8 cellular contexts compared by ENCODE assay signal in the genomic region with DNA sequence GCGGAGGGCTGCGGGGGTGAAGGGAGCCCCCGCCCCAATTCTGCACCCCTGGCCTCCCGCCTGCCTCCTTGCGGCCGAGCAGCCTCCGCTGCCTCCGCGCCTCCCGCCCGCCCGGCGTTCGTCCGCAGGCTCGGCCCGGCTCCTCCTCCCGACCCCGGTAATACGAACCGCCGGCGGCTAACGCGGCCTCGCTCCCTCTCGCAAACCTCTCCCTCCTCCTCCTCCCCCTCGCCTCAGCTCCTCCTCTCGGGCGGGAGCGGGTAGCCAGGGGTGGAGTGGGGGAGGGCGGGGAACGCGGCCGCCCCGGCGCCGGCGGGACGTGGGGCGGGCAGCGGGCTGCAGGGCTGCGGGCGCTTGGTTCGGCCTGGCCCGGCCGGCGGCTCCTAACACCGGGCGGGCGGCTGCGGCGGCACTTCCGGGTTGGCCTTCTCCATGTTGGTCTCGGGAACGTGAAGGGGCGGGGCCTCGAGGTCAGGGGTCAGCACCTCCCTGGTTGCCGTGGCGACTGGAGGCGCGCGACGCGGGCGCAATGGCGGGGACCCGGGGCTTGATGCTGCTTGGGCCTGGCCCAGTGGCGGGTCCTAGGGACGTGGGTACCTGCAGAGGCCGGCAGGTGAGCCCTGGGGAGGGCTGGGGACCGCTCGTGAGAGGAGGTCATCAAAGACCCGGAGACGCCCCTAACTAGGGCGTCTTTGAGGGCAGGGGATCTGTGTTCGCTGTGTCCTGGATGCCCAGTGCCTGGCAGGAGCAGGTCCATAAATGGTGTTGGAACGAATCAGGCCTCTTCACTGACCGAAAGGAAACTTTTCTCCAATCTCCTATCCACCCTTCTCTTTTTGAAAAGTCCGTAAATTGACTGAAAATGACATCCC. TPM values are rescaled to one million over a fixed set of nuclear protein-coding genes. Genes with fewer than 3 reads are reported as not detected.
A peak's percentile ranks its signal among the peaks of the same experiment; 100 is the strongest.
DNase-seq lines count a peak whose midpoint lies in the region; ATAC-seq, FAIRE-seq and TF ChIP-seq lines count a peak whose summit lies in the region.

A gene with protein sequence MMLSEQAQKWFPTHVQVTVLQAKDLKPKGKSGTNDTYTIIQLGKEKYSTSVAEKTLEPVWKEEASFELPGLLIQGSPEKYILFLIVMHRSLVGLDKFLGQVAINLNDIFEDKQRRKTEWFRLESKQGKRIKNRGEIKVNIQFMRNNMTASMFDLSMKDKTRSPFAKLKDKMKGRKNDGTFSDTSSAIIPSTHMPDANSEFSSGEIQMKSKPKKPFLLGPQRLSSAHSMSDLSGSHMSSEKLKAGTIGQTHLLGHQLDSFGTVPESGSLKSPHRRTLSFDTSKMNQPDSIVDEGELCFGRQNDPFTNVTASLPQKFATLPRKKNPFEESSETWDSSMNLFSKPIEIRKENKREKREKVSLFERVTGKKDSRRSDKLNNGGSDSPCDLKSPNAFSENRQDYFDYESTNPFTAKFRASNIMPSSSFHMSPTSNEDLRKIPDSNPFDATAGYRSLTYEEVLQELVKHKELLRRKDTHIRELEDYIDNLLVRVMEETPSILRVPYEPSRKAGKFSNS (minus strand): TSS at position 451 of the 872 bp plus-strand sequence. CDS start 778 bp downstream, outside the sequence.

- peaks cover 2% of the 10 kb centered on the region for H3K36me3 Mint-ChIP-seq in T-helper 1 cell treated with Interleukin-12 subunit alpha and Interleukin-12 subunit beta and Interleukin-4 antibody, amounts not matched to agents 30 μg/mL and 1 μg/mL, for 36 hours (ENCODE audit: low read depth)

- H3K27ac ChIP-seq in right atrium auricular region: peak within 1 kb of the TSS; percentile 92 to 96

- peak; percentile 30 for TF ChIP-seq CTCF in GM13977 (IDR thresholded peaks at IDR 0.05; ENCODE audit: extremely low read depth, insufficient read depth, missing control alignments)
- peak in 1 of 2 donors; percentile 23 for TF ChIP-seq CTCF in right atrium auricular region (IDR thresholded peaks at IDR 0.05)

- H3K4me3 Mint-ChIP-seq in T-helper 1 cell treated with Interleukin-12 subunit alpha and Interleukin-12 subunit beta and Interleukin-4 antibody, amounts not matched to agents 30 μg/mL and 1 μg/mL, for 36 hours: peak within 1 kb of the TSS; percentile 85

- peak; percentile 95 for ATAC-seq in HG02798 (IDR thresholded peaks at IDR 0.05; ENCODE audit: poor library complexity, unreplicated experiment)

- peak within 1 kb of the TSS; percentile 84 to 94 for H3K4me3 ChIP-seq in right atrium auricular region

- H3K9me3 Mint-ChIP-seq in T-helper 1 cell treated with Interleukin-12 subunit alpha and Interleukin-12 subunit beta and Interleukin-4 antibody, amounts not matched to agents 30 μg/mL and 1 μg/mL, for 36 hours: no peaks in the 10 kb centered on the region

- H3K4me1 ChIP-seq in right atrium auricular region: peaks cover 0 to 47% of the 10 kb centered on the region in 2 donors

- no peaks in the 10 kb centered on the region for H3K27me3 ChIP-seq in right atrium auricular region

- no peaks in the 10 kb centered on the region for H3K9me3 ChIP-seq in right atrium auricular region

- FAIRE-seq in urothelium cell line (lab: Jason Lieb, UNC): peak; percentile 82

- H3K4me1 Mint-ChIP-seq in T-helper 1 cell treated with Interleukin-12 subunit alpha and Interleukin-12 subunit beta and Interleukin-4 antibody, amounts not matched to agents 30 μg/mL and 1 μg/mL, for 36 hours (ENCODE audit: low read depth): peaks cover 15% of the 10 kb centered on the region

- peak; percentile 95 for DNase-seq in GM13977 (ENCODE audit: low spot score)
- DNase-seq in NCI-H1417 (lab: John Stamatoyannopoulos, UW): peak; percentile 84 to 94 (median 94)
- DNase-seq in amygdala (lab: John Stamatoyannopoulos, UW): peak; percentile 81 to 97 (median 93)
- peak; percentile 97 for DNase-seq in right atrium auricular region (ENCODE audit: low spot score)
- peak; percentile 65 for DNase-seq in pulmonary artery endothelial cell (ENCODE audit: low read depth, low spot score)
- DNase-seq in urothelium cell line (ENCODE audit: low spot score): peak; percentile 93

- in situ Hi-C loops in GM13977 (cut with MboI; ENCODE audit: low pct_unique_long_range_greater_than_20kb, low sequenced_read_pairs, unreplicated experiment): no loop called here

- H3K27ac Mint-ChIP-seq in T-helper 1 cell treated with Interleukin-12 subunit alpha and Interleukin-12 subunit beta and Interleukin-4 antibody, amounts not matched to agents 30 μg/mL and 1 μg/mL, for 36 hours: peak within 1 kb of the TSS; percentile 72

- peaks cover 16% of the 10 kb centered on the region for H3K27me3 Mint-ChIP-seq in T-helper 1 cell treated with Interleukin-12 subunit alpha and Interleukin-12 subunit beta and Interleukin-4 antibody, amounts not matched to agents 30 μg/mL and 1 μg/mL, for 36 hours (ENCODE audit: low read depth)

- no peaks in the 10 kb centered on the region for H3K36me3 ChIP-seq in right atrium auricular region

RNA-seq across cellular contexts. Expression of the gene that starts here (rescaled TPM):
- 10 to 100 TPM; 13.2 to 13.4 TPM for total RNA-seq in right atrium auricular region
- total RNA-seq in pulmonary artery endothelial cell: 8.3 and 8.7 TPM in 2 replicates

Comparison
In these comparisons a context has a peak if more than half of its experiments do, and no peak if none do; other contexts are left out.
1. Peak in every context shown above with its lines: DNase-seq, ATAC-seq, H3K4me3 ChIP-seq and H3K27ac ChIP-seq.